8 cellular contexts compared by ENCODE assay signal in genomic region chr2:101253013-101253712, GRCh38. TPM values are rescaled to one million over a fixed set of nuclear protein-coding genes. Genes with fewer than 3 reads are reported as not detected.
DNase-seq lines count a peak whose midpoint lies in the region; ATAC-seq and TF ChIP-seq lines count a peak whose summit lies in the region.

No MANE protein-coding gene starts in this region.

- H3K36me3 Mint-ChIP-seq in activated CD4-positive, alpha-beta T cell treated with anti-CD3 and anti-CD28 coated beads, Interleukin-2, amount 10 ng/mL, durations not matched to agents 7 days and 5 days (ENCODE audit: low read depth), result peaks cover 36% of the 10 kb centered on the region
- peaks cover 7% of the 10 kb centered on the region for H3K36me3 Mint-ChIP-seq in mesothelial cell of epicardium

- H3K4me1 Mint-ChIP-seq in activated CD4-positive, alpha-beta T cell treated with anti-CD3 and anti-CD28 coated beads, Interleukin-2, amount 10 ng/mL, durations not matched to agents 7 days and 5 days, result peaks cover 54% of the 10 kb centered on the region
- H3K4me1 Mint-ChIP-seq in mesothelial cell of epicardium, result peaks cover 30% of the 10 kb centered on the region

- CTCF ChIA-PET in activated CD4-positive, alpha-beta T cell treated with anti-CD3 and anti-CD28 coated beads, Interleukin-2, amount 10 ng/mL, durations not matched to agents 7 days and 5 days (lab: Charles Lee), result interaction anchor here (0.7 to 2.3 kb wide), 11 partner anchors 8 to 155 kb away, joined by 3 to 8 read pairs (median 3); partner anchors contain the start of gene RNF149

- peak overlapping the region; percentile 92 for H3K4me3 Mint-ChIP-seq in activated CD4-positive, alpha-beta T cell treated with anti-CD3 and anti-CD28 coated beads, Interleukin-2, amount 10 ng/mL, durations not matched to agents 7 days and 5 days
- peak overlapping the region; percentile 90 for H3K4me3 Mint-ChIP-seq in mesothelial cell of epicardium

- no peaks in the 10 kb centered on the region for H3K27me3 Mint-ChIP-seq in activated CD4-positive, alpha-beta T cell treated with anti-CD3 and anti-CD28 coated beads, Interleukin-2, amount 10 ng/mL, durations not matched to agents 7 days and 5 days
- H3K27me3 Mint-ChIP-seq in mesothelial cell of epicardium (ENCODE audit: low read depth), result no peaks in the 10 kb centered on the region

- H3K27ac Mint-ChIP-seq in activated CD4-positive, alpha-beta T cell treated with anti-CD3 and anti-CD28 coated beads, Interleukin-2, amount 10 ng/mL, durations not matched to agents 7 days and 5 days, result peak overlapping the region; percentile 96
- peak overlapping the region; percentile 97 for H3K27ac Mint-ChIP-seq in mesothelial cell of epicardium

- TF ChIP-seq CTCF in mesothelial cell of epicardium (IDR thresholded peaks at IDR 0.05; ENCODE audit: unreplicated experiment), result no peak

- DNase-seq in NCI-H524 (lab: John Stamatoyannopoulos, UW), result peak; percentile 22 to 51
- no peak for DNase-seq in NCI-H524 treated with DMSO at 0.1 percent for 48 hours (lab: John Stamatoyannopoulos, UW)
- peak; percentile 72 for DNase-seq in NCI-H2227 (lab: John Stamatoyannopoulos, UW; ENCODE audit: unreplicated experiment)
- DNase-seq in activated CD4-positive, alpha-beta T cell treated with anti-CD3 and anti-CD28 coated beads, Interleukin-2, amount 10 ng/mL, durations not matched to agents 7 days and 5 days, result peak; percentile 84
- peak; percentile 54 for DNase-seq in effector CD8-positive, alpha-beta T cell (lab: John Stamatoyannopoulos, UW)
- peak in 1 of 2 experiments; percentile 44 for DNase-seq in mesothelial cell of epicardium (ENCODE audit: low spot score in 2 of 2, unreplicated experiment in 2 of 2)
- DNase-seq in stimulated activated CD8-positive, alpha-beta memory T cell treated with anti-CD3 and anti-CD28 coated beads, Interleukin-2, amount 100 ng/mL, for 1 hour (ENCODE audit: low read depth in 2 of 2), result peak; percentile 44 to 60

- ATAC-seq in HG02852 (IDR thresholded peaks at IDR 0.05; ENCODE audit: unreplicated experiment), result peak; percentile 61

- no peaks in the 10 kb centered on the region for H3K9me3 Mint-ChIP-seq in activated CD4-positive, alpha-beta T cell treated with anti-CD3 and anti-CD28 coated beads, Interleukin-2, amount 10 ng/mL, durations not matched to agents 7 days and 5 days
- H3K9me3 Mint-ChIP-seq in mesothelial cell of epicardium, result no peaks in the 10 kb centered on the region

- POLR2A ChIA-PET in activated CD4-positive, alpha-beta T cell treated with anti-CD3 and anti-CD28 coated beads, Interleukin-2, amount 10 ng/mL, durations not matched to agents 7 days and 5 days (lab: Charles Lee), result no interaction called here

RNA-seq across cellular contexts. Expression of gene CNOT11, which starts 0.5 kb away (rescaled TPM):
- total RNA-seq in activated CD4-positive, alpha-beta T cell treated with anti-CD3 and anti-CD28 coated beads, Interleukin-2, amount 10 ng/mL, durations not matched to agents 7 days and 5 days, result 10 to 100 TPM; 65.1 to 80.7 TPM
- 38.3 to 38.8 TPM (median 38.7 TPM) in 3 replicates for total RNA-seq in mesothelial cell of epicardium

RNA-seq across cellular contexts. Expression of gene RNF149, which starts 55.3 kb away (rescaled TPM):
- 10 to 100 TPM; 66.3 to 74.2 TPM for total RNA-seq in activated CD4-positive, alpha-beta T cell treated with anti-CD3 and anti-CD28 coated beads, Interleukin-2, amount 10 ng/mL, durations not matched to agents 7 days and 5 days
- 52.5 to 59.5 TPM (median 57.6 TPM) in 3 replicates for total RNA-seq in mesothelial cell of epicardium
